In genomic region chr6:162709431-162709830, GRCh38 we compare ENCODE assay signal across 36 cellular contexts. TPM values are rescaled to one million over a fixed set of nuclear protein-coding genes. Genes with fewer than 3 reads are reported as not detected.
"Had no signal": no experiment of that assay in that cellular context is flagged by ENCODE, and none has a peak within 500 bp of the region (broad histone marks: within the 10 kb centered on the region; RNA-seq: fewer than 3 reads in every experiment).

No MANE protein-coding gene starts in this region.

- H3K27ac ChIP-seq: adrenal gland, ascending aorta, body of pancreas, brain microvascular endothelial cell, breast epithelium, cardiac muscle cell had no signal

- H3K4me1 ChIP-seq: ascending aorta, breast epithelium had no signal

- ATAC-seq: activated naive CD4-positive, alpha-beta T cell treated with anti-CD3 and anti-CD28 coated beads, Interleukin-2, amount 50 U/mL, for 72 hours; activated naive CD8-positive, alpha-beta T cell treated with anti-CD3 and anti-CD28 coated beads, Interleukin-2, amount 50 U/mL, for 24 hours; activated T-cell treated with anti-CD3 and anti-CD28 coated beads, Interleukin-2, amount 50 U/mL, for 4 hours; activated T-cell treated with anti-CD3 and anti-CD28 coated beads, Interleukin-2, amount 50 U/mL, for 72 hours; activated T-helper 17 cell treated with anti-CD3 and anti-CD28 coated beads, Interleukin-2, amount 50 U/mL, for 72 hours; body of pancreas had no signal

- H3K36me3 ChIP-seq: adrenal gland, ascending aorta, brain microvascular endothelial cell, breast epithelium, cardiac muscle cell had no signal

- H3K4me3 ChIP-seq: adrenal gland, ascending aorta, body of pancreas, breast epithelium, cardiac muscle cell had no signal

- FAIRE-seq: astrocyte had no signal

- H3K27me3 ChIP-seq: adrenal gland, ascending aorta, body of pancreas, brain microvascular endothelial cell, breast epithelium, cardiac muscle cell had no signal

- H3K9me3 ChIP-seq: adrenal gland, ascending aorta, body of pancreas, breast epithelium had no signal

- DNase-seq: activated effector memory CD4-positive, alpha-beta T cell treated with anti-CD3 and anti-CD28 coated beads, Interleukin-2, amount 50 U/mL, for 16 hours; activated effector memory CD4-positive, alpha-beta T cell treated with Interleukin-2 at 50 U/mL for 16 hours; activated gamma-delta T cell; activated gamma-delta T cell treated with Interleukin-2 at 50 U/mL for 16 hours; activated naive CD4-positive, alpha-beta T cell; activated naive CD4-positive, alpha-beta T cell treated with anti-CD3 and anti-CD28 coated beads for 36 hours; activated naive CD4-positive, alpha-beta T cell treated with anti-CD3 and anti-CD28 coated beads, Interleukin-2, amount 10 ng/mL, durations not matched to agents 7 days and 5 days; activated naive CD4-positive, alpha-beta T cell treated with anti-CD3 and anti-CD28 coated beads, Interleukin-2, amount 50 U/mL, for 16 hours; activated naive CD4-positive, alpha-beta T cell treated with Interleukin-2 at 50 U/mL for 16 hours; activated naive CD8-positive, alpha-beta T cell treated with anti-CD3 and anti-CD28 coated beads for 36 hours; activated naive CD8-positive, alpha-beta T cell treated with anti-CD3 and anti-CD28 coated beads, Interleukin-2, amount 10 ng/mL, durations not matched to agents 7 days and 5 days; activated naive CD8-positive, alpha-beta T cell treated with anti-CD3 and anti-CD28 coated beads, Interleukin-2, amount 50 U/mL, for 24 hours; activated T-cell treated with anti-CD3 and anti-CD28 coated beads for 4 hours; activated T-cell treated with anti-CD3 and anti-CD28 coated beads, Interleukin-2, amount 50 U/mL, for 1 hour; activated T-cell treated with anti-CD3 and anti-CD28 coated beads, Interleukin-2, amount 50 U/mL, for 24 hours; activated T-cell treated with anti-CD3 and anti-CD28 coated beads, Interleukin-2, amount 50 U/mL, for 4 hours; activated T-cell treated with anti-CD3 and anti-CD28 coated beads, Interleukin-2, amount 50 U/mL, for 48 hours; activated T-cell treated with anti-CD3 and anti-CD28 coated beads, Interleukin-2, amount 50 U/mL, for 72 hours; adrenal gland; amniotic stem cell; amygdala; anterior cingulate cortex; aorta; body of pancreas; brain microvascular endothelial cell; caudate nucleus; central memory CD4-positive, alpha-beta T cell; cerebellar nuclear complex had no signal

RNA-seq across cellular contexts. Expression of gene PRKN, which starts 18.1 kb away (rescaled TPM):
- total RNA-seq: activated T-helper 1 cell treated with anti-CD3 and anti-CD28 coated beads, Interleukin-12 subunit alpha, Interleukin-12 subunit beta, Interleukin-2, Interleukin-4 antibody, amounts not matched to agents 30 ng/mL and 10 ng/mL and 1 ng/mL, durations not matched to agents 14 hours and 24 hours and 36 hours; activated T-helper 2 cell treated with anti-CD3 and anti-CD28 coated beads, Interferon-gamma antibody, Interleukin-2, Interleukin-4, amounts not matched to agents 10 μg/mL and 5 μg/mL and 100 μg/mL, durations not matched to agents 14 hours and 24 hours and 36 hours had no signal

RNA-seq across cellular contexts. Expression of gene PACRG, which starts 18.3 kb away (rescaled TPM):
- total RNA-seq: activated naive CD4-positive, alpha-beta T cell treated with anti-CD3 and anti-CD28 coated beads for 36 hours; activated T-cell treated with anti-CD3 and anti-CD28 coated beads, Interleukin-2, amount 50 U/mL, for 4 hours; activated T-cell treated with anti-CD3 and anti-CD28 coated beads, Interleukin-2, amount 50 U/mL, for 72 hours; activated T-helper 17 cell treated with anti-CD3 and anti-CD28 coated beads, Interleukin-2, amount 50 U/mL, for 72 hours; activated T-helper 2 cell treated with anti-CD3 and anti-CD28 coated beads, Interferon-gamma antibody, Interleukin-2, Interleukin-4, amounts not matched to agents 10 μg/mL and 5 μg/mL and 100 μg/mL, durations not matched to agents 14 hours and 24 hours and 36 hours; ascending aorta; astrocyte had no signal
